Comparison of ENCODE assay signal across 10 cellular contexts in the genomic region with DNA sequence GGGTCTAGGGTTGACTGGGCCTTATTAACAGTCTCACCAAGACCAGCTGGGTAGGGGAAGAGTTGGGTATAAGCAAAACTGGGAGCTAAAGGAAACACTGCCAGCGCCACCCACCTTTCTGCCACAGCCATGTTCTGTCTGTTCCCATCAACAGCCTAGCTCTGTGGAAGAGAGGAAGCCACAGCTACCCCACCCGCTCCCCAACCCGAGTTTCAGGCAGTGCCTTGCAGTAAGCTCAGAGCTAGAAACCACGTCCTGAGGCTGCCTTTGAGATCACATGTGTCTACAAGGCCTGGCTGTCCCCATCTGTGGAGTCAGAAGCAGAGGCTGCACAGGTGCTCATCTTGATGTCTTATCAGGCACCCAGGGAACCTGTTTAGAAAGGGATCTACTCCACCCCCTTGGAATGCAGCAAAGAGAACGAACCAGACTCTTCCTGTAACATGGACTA. TPM values are rescaled to one million over a fixed set of nuclear protein-coding genes. Genes with fewer than 3 reads are reported as not detected.
DNase-seq lines count a peak whose midpoint lies in the region; FAIRE-seq and TF ChIP-seq lines count a peak whose summit lies in the region.
"Had no signal": no experiment of that assay in that cellular context is flagged by ENCODE, and none has a peak within 500 bp of the region (broad histone marks: within the 10 kb centered on the region; RNA-seq: fewer than 3 reads in every experiment).

No MANE protein-coding gene starts in this region.

- H3K4me1 Mint-ChIP-seq in brain (peaks cover 16% of the 10 kb centered on the region), neural crest cell (peaks cover 38% of the 10 kb centered on the region)

- no peak overlapping the region for H3K4me2 ChIP-seq in OCI-LY1 (ENCODE audit: low read length)

- no peaks in the 10 kb centered on the region for H3K27me3 ChIP-seq in OCI-LY1 (ENCODE audit: insufficient read depth, low read length)

- H4K20me1 ChIP-seq in OCI-LY1 (ENCODE audit: insufficient read depth, low read length): no peaks in the 10 kb centered on the region

- no peak for FAIRE-seq in D721Med (lab: Jason Lieb, UNC)
- FAIRE-seq: bronchial epithelial cell had no signal

- H3K4me3 Mint-ChIP-seq in brain (no peak overlapping the region), neural crest cell (peak overlapping the region; percentile 58)

- no peak overlapping the region for H3K9ac ChIP-seq in OCI-LY1 (ENCODE audit: low read length)

- H3K9me3 Mint-ChIP-seq in brain (no peaks in the 10 kb centered on the region), neural crest cell (no peaks in the 10 kb centered on the region)

- peak overlapping the region; percentile 58 for H3K27ac ChIP-seq in OCI-LY1 (ENCODE audit: low read depth, low read length, poor library complexity, severe bottlenecking)

- no peak overlapping the region for H3K4me3 ChIP-seq in OCI-LY1 (ENCODE audit: low read depth, low read length, poor library complexity, severe bottlenecking)

- no peak overlapping the region for H2AFZ ChIP-seq in OCI-LY1 (ENCODE audit: low read length)

- no peak for TF ChIP-seq CTCF in OCI-LY1 (IDR thresholded peaks at IDR 0.05; ENCODE audit: low read length)
- no peak for TF ChIP-seq CTCF in brain (conservative IDR thresholded peaks at IDR 0.05)
- TF ChIP-seq CTCF in neural crest cell (conservative IDR thresholded peaks at IDR 0.05): no peak
- no peak for TF ChIP-seq CTCF in D721Med (IDR thresholded peaks at IDR 0.05; ENCODE audit: insufficient read depth, missing control alignments)

- H3K79me2 ChIP-seq in OCI-LY1 (ENCODE audit: insufficient read depth, low read length): no peaks in the 10 kb centered on the region

- H3K27me3 Mint-ChIP-seq in brain (no peaks in the 10 kb centered on the region), neural crest cell (ENCODE audit: low read depth) (peaks cover 39% of the 10 kb centered on the region)

- H3K36me3 Mint-ChIP-seq in brain (peaks cover 58% of the 10 kb centered on the region), neural crest cell (ENCODE audit: low read depth) (peaks cover 28% of the 10 kb centered on the region)

- H3K9me2 ChIP-seq in OCI-LY1 (ENCODE audit: low read depth, low read length): no peaks in the 10 kb centered on the region

- H3K27ac Mint-ChIP-seq in brain: peak overlapping the region in 4 of 5 experiments; percentile 71 to 97 (median 90)
- H3K27ac Mint-ChIP-seq in neural crest cell (ENCODE audit: unreplicated experiment): no peak overlapping the region

- no peaks in the 10 kb centered on the region for H3K4me1 ChIP-seq in OCI-LY1 (ENCODE audit: insufficient read depth, low read length, severe bottlenecking)

- no peaks in the 10 kb centered on the region for H3K9me3 ChIP-seq in OCI-LY1 (ENCODE audit: low read length)

- peaks cover 12% of the 10 kb centered on the region for H3F3A ChIP-seq in OCI-LY1 (ENCODE audit: insufficient read depth, low read length)

- peaks cover 76% of the 10 kb centered on the region for H3K36me3 ChIP-seq in OCI-LY1 (ENCODE audit: insufficient read depth, low read length)

- DNase-seq in ELF-1 (ENCODE audit: low read depth, low spot score) (peak; percentile 40), neural crest cell (ENCODE audit: low read depth, low spot score) (no peak), kidney tubule cell (ENCODE audit: low spot score) (no peak), iPS-NIHi7 (ENCODE audit: extremely low spot score) (no peak), D721Med (ENCODE audit: insufficient read length, low spot score) (no peak), NCI-H345 (lab: John Stamatoyannopoulos, UW) (no peak)
- DNase-seq: NCI-H2029 had no signal

RNA-seq across cellular contexts. Expression of a gene that starts 15.3 kb away (rescaled TPM):
- polyA plus RNA-seq in brain (ENCODE audit: insufficient read depth, low read depth, low replicate concordance): 134 TPM
- total RNA-seq in neural crest cell: 1,155 and 1,166 TPM in 2 replicates

RNA-seq across cellular contexts. Expression of a gene that starts 57.8 kb away (rescaled TPM):
- 27.0 TPM for polyA plus RNA-seq in brain (ENCODE audit: insufficient read depth, low read depth, low replicate concordance)
- total RNA-seq in neural crest cell: 54.9 and 59.1 TPM in 2 replicates
